ENCODE assay signal across 13 cellular contexts in the genomic region with DNA sequence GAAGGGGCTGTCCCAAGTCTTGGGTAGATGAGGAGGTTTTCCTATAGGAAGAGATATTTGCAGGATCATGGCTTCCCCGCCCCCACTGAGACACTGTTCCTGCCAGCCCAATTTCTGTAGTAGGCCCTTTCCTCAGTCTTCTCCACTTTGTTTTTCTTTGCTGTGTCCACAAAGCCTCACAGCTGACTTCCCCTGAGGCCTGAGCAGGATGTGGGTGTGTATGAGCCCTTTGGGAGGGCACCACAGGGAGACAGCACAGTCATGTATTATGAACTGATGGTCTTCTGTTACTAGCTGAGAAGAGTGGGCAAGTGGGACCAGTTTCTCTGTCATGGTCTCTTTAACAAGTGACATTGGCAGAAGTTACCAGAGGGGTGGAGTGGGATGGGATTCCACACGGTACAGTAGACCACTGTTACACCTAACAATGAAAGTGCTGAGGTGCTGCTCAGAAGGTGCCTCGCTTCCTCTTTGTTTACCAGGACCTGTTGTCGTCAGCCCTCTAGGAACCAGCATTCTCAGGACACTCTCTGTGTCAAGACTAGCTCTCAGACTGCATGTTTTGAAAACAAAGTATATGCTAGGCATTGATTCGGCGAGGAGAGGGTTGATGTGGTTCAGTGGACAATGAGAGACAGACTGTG.
DNase-seq lines count a peak whose midpoint lies in the region; ATAC-seq and TF ChIP-seq lines count a peak whose summit lies in the region.
"Had no signal": no experiment of that assay in that cellular context is flagged by ENCODE, and none has a peak within 500 bp of the region (broad histone marks: within the 10 kb centered on the region; RNA-seq: fewer than 3 reads in every experiment).

No MANE protein-coding gene starts in this region.

- in situ Hi-C loops in ACHN (cut with HindIII; ENCODE audit: low pct_ligation_motif_present, low pct_unique_long_range_greater_than_20kb, low sequenced_read_pairs): no loop called here

- H3K4me1 ChIP-seq in effector memory CD4-positive, alpha-beta T cell (ENCODE audit: control insufficient read depth, insufficient read depth, low read length, poor library complexity, severe bottlenecking): no peaks in the 10 kb centered on the region

- no peaks in the 10 kb centered on the region for H3K9me3 ChIP-seq in effector memory CD4-positive, alpha-beta T cell (ENCODE audit: control insufficient read depth, low read length)

- peaks cover 21% of the 10 kb centered on the region for H3K4me1 Mint-ChIP-seq in HFFc6 (ENCODE audit: low read depth)

- H3K36me3 ChIP-seq in effector memory CD4-positive, alpha-beta T cell (ENCODE audit: control insufficient read depth, insufficient read depth, low read length): no peaks in the 10 kb centered on the region

- peaks cover 35% of the 10 kb centered on the region for H3K36me3 Mint-ChIP-seq in HFFc6 (ENCODE audit: low read depth)

- H3K4me3 Mint-ChIP-seq in HFFc6: no peak overlapping the region
- H3K4me3 Mint-ChIP-seq: activated T-cell treated with anti-CD3 and anti-CD28 coated beads, Interleukin-2, amount 50 U/mL, for 24 hours; brain had no signal

- H3K4me3 ChIP-seq in effector memory CD4-positive, alpha-beta T cell (ENCODE audit: insufficient read depth, low read depth, low read length, poor library complexity, severe bottlenecking): no peak overlapping the region

- TF ChIP-seq CTCF in HFFc6 (IDR thresholded peaks at IDR 0.05): no peak

- H3K27ac ChIP-seq in effector memory CD4-positive, alpha-beta T cell (ENCODE audit: insufficient read depth, low read length, poor library complexity, severe bottlenecking): no peak overlapping the region

- no peak overlapping the region for H3K27ac Mint-ChIP-seq in HFFc6
- H3K27ac Mint-ChIP-seq: activated T-cell treated with anti-CD3 and anti-CD28 coated beads, Interleukin-2, amount 50 U/mL, for 24 hours; brain had no signal

- H3K27me3 Mint-ChIP-seq in HFFc6 (ENCODE audit: insufficient read depth): no peaks in the 10 kb centered on the region; the same call in 1 of the 2 replicates
- H3K27me3 Mint-ChIP-seq: activated T-cell treated with anti-CD3 and anti-CD28 coated beads, Interleukin-2, amount 50 U/mL, for 24 hours had no signal

- ATAC-seq in GM19452 (IDR thresholded peaks at IDR 0.05; ENCODE audit: unreplicated experiment) (peak; percentile 79), HG03025 (IDR thresholded peaks at IDR 0.05; ENCODE audit: low FRiP score, unreplicated experiment) (peak; percentile 65), GM18870 (IDR thresholded peaks at IDR 0.05; ENCODE audit: unreplicated experiment) (no peak)
- ATAC-seq: PC-3, sciatic nerve had no signal

- no peaks in the 10 kb centered on the region for H3K27me3 ChIP-seq in effector memory CD4-positive, alpha-beta T cell (replicated peaks; ENCODE audit: control insufficient read depth, insufficient read depth, low read length, poor library complexity, severe bottlenecking)

- peaks cover 18% of the 10 kb centered on the region for H3K9me3 Mint-ChIP-seq in HFFc6

- DNase-seq in CMK (ENCODE audit: low read depth): peak; percentile 46
- peak; percentile 22 for DNase-seq in RPMI7951 (ENCODE audit: low read depth)
- DNase-seq in effector memory CD4-positive, alpha-beta T cell: no peak
- no peak for DNase-seq in ACHN
- no peak for DNase-seq in HFFc6
- DNase-seq: activated T-cell treated with anti-CD3 and anti-CD28 coated beads, Interleukin-2, amount 50 U/mL, for 24 hours; NCI-H2029; PC-3 had no signal

Comparison
In these comparisons a context has a peak if more than half of its experiments do, and no peak if none do; other contexts are left out.
1. DNase-seq: peak in CMK (single experiment) and RPMI7951 (single experiment); none in effector memory CD4-positive, alpha-beta T cell (0 of 3), ACHN (single experiment) and HFFc6 (single experiment).